1 cellular context compared by ENCODE assay signal in genomic region chr4:71383984-71384383, GRCh38.
TF ChIP-seq lines count a peak whose summit lies in the region.

No MANE protein-coding gene starts in this region.

TF ChIP-seq in K562, 482 proteins besides CTCF, POLR2A, EP300 and RAD21 (continued from another document):
- TF ChIP-seq CEBPZ (IDR thresholded peaks at IDR 0.05; ENCODE audit: borderline replicate concordance, low read depth, low read length), result no peak
- TF ChIP-seq CEBPB (tag; IDR thresholded peaks at IDR 0.05), result peak; percentile 70
- TF ChIP-seq ZBTB9 (CRISPR knock-in tag; IDR thresholded peaks at IDR 0.05), result no peak
- no peak for TF ChIP-seq DEAF1 (CRISPR knock-in tag; IDR thresholded peaks at IDR 0.05)
